ENCODE assay signal across 8 cellular contexts in genomic region chr17:27294689-27295630, GRCh38. TPM values are rescaled to one million over a fixed set of nuclear protein-coding genes. Genes with fewer than 3 reads are reported as not detected.
DNase-seq lines count a peak whose midpoint lies in the region; ATAC-seq and TF ChIP-seq lines count a peak whose summit lies in the region.

No MANE protein-coding gene starts in this region.

- peak; percentile 25 for TF ChIP-seq POLR2A in GM18951 (IDR thresholded peaks at IDR 0.05; ENCODE audit: extremely low read depth, insufficient read depth, insufficient read length)

- H3K79me1 ChIP-seq in mesendoderm (ENCODE audit: low read length) = peaks cover 5% of the 10 kb centered on the region

- peak overlapping the region; percentile 54 for H3K4me2 ChIP-seq in mesendoderm (ENCODE audit: low read length)

- H3K9me3 ChIP-seq in endocrine pancreas (ENCODE audit: control insufficient read depth, low read length) = no peaks in the 10 kb centered on the region

- H3K18ac ChIP-seq in mesendoderm (ENCODE audit: low read length) = peak overlapping the region; percentile 60

- H3K23ac ChIP-seq in mesendoderm (ENCODE audit: low read length) = no peak overlapping the region

- peaks cover 13% of the 10 kb centered on the region for H3K4me1 ChIP-seq in endocrine pancreas (ENCODE audit: control insufficient read depth, insufficient read depth, low read length)
- peaks cover 2% of the 10 kb centered on the region for H3K4me1 ChIP-seq in mesendoderm (ENCODE audit: control insufficient read depth, low read depth, low read length)

- H2BK5ac ChIP-seq in mesendoderm (ENCODE audit: low read length) = peak overlapping the region; percentile 48

- H2BK120ac ChIP-seq in mesendoderm (ENCODE audit: low read depth, low read length) = peak overlapping the region; percentile 32

- peaks cover 51% of the 10 kb centered on the region for H3K79me2 ChIP-seq in mesendoderm (ENCODE audit: control insufficient read depth, insufficient read depth, low read length)

- WGBS in mesendoderm (ENCODE audit: extremely low coverage, insufficient coverage, low lambda C conversion rate) = no CpG with 5 or more reads among the region's 21 CpGs

- no peak overlapping the region for H4K8ac ChIP-seq in mesendoderm (ENCODE audit: low read depth, low read length)

- H2AK5ac ChIP-seq in mesendoderm (ENCODE audit: low read length) = no peak overlapping the region

- no peak overlapping the region for H3K4ac ChIP-seq in mesendoderm (ENCODE audit: low read depth, low read length)

- DNase-seq in CD1c-positive myeloid dendritic cell (ENCODE audit: extremely low spot score) = peak; percentile 83
- peak; percentile 50 for DNase-seq in NCI-H446 treated with DMSO at 0.1 percent for 48 hours (lab: John Stamatoyannopoulos, UW)
- peak; percentile 27 to 41 for DNase-seq in activated CD4-positive, alpha-beta T cell treated with anti-CD3 and anti-CD28 coated beads for 4 hours
- peak; percentile 84 for DNase-seq in mesendoderm
- DNase-seq in stromal cell of bone marrow (ENCODE audit: low read depth) = peak; percentile 83

- H3K56ac ChIP-seq in mesendoderm (ENCODE audit: low read length) = peak overlapping the region; percentile 97

- H3K27ac ChIP-seq in mesendoderm (ENCODE audit: low read depth, low read length) = peak overlapping the region; percentile 90

- H3K27me3 ChIP-seq in endocrine pancreas (ENCODE audit: control insufficient read depth, insufficient read depth, low read length) (no peaks in the 10 kb centered on the region), mesendoderm (ENCODE audit: insufficient read depth, low read length, poor library complexity) (no peaks in the 10 kb centered on the region)

- in situ Hi-C loops in GM18951 (cut with MboI; ENCODE audit: low sequenced_read_pairs, unreplicated experiment) = no loop called here

- H3K36me3 ChIP-seq in endocrine pancreas (ENCODE audit: control insufficient read depth, insufficient read depth, low read length) = no peaks in the 10 kb centered on the region
- H3K36me3 ChIP-seq in mesendoderm (ENCODE audit: control insufficient read depth, insufficient read depth, low read length) = no peaks in the 10 kb centered on the region

- H3K9ac ChIP-seq in endocrine pancreas (ENCODE audit: control insufficient read depth, insufficient read depth, low read length) (peak overlapping the region; percentile 96), mesendoderm (ENCODE audit: low read length) (peak overlapping the region; percentile 98)

- H2BK15ac ChIP-seq in mesendoderm (replicated peaks; ENCODE audit: low read depth) = no peak overlapping the region

- H3K4me3 ChIP-seq in endocrine pancreas (ENCODE audit: control insufficient read depth, insufficient read depth, low read length) (peak overlapping the region; percentile 91), mesendoderm (ENCODE audit: low read length) (peak overlapping the region; percentile 92)

- no peak overlapping the region for H4K5ac ChIP-seq in mesendoderm (ENCODE audit: low read length)

- peak; percentile 35 for ATAC-seq in HG03196 (IDR thresholded peaks at IDR 0.05; ENCODE audit: unreplicated experiment)

RNA-seq across cellular contexts. Expression of gene WSB1, which starts 1.0 kb away (rescaled TPM):
- 54.3 TPM for polyA plus RNA-seq in mesendoderm (2013, experiment 1 of 2)
- polyA plus RNA-seq in mesendoderm (2013, experiment 2 of 2) = 53.7 TPM

Comparison
In these comparisons a context has a peak if more than half of its experiments do, and no peak if none do; other contexts are left out.
1. Peak in every context shown above with its lines: DNase-seq, ATAC-seq, H3K4me3 ChIP-seq and H3K27ac ChIP-seq.
2. DNase-seq: peak in every context shown above with its lines; median percentile 84 in mesendoderm; 83 in CD1c-positive myeloid dendritic cell; 83 in stromal cell of bone marrow; 50 in NCI-H446 treated with DMSO at 0.1 percent for 48 hours; 34 in activated CD4-positive, alpha-beta T cell treated with anti-CD3 and anti-CD28 coated beads for 4 hours.